ENCODE assay signal across 1 cellular context in genomic region chr3:188782725-188783124, GRCh38.
TF ChIP-seq lines count a peak whose summit lies in the region.

No MANE protein-coding gene starts in this region.

TF ChIP-seq in SK-N-SH, 30 proteins besides CTCF, POLR2A, EP300 and RAD21 (continued from another document):
- TF ChIP-seq, protein P1, sequence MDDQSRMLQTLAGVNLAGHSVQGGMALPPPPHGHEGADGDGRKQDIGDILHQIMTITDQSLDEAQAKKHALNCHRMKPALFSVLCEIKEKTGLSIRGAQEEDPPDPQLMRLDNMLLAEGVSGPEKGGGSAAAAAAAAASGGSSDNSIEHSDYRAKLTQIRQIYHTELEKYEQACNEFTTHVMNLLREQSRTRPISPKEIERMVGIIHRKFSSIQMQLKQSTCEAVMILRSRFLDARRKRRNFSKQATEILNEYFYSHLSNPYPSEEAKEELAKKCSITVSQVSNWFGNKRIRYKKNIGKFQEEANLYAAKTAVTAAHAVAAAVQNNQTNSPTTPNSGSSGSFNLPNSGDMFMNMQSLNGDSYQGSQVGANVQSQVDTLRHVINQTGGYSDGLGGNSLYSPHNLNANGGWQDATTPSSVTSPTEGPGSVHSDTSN (IDR thresholded peaks at IDR 0.05) = no peak
- TF ChIP-seq, protein P2, sequence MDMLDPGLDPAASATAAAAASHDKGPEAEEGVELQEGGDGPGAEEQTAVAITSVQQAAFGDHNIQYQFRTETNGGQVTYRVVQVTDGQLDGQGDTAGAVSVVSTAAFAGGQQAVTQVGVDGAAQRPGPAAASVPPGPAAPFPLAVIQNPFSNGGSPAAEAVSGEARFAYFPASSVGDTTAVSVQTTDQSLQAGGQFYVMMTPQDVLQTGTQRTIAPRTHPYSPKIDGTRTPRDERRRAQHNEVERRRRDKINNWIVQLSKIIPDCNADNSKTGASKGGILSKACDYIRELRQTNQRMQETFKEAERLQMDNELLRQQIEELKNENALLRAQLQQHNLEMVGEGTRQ (IDR thresholded peaks at IDR 0.05; ENCODE audit: borderline replicate concordance, low read depth, low read length) = no peak
- TF ChIP-seq RFX5 (IDR thresholded peaks at IDR 0.05; ENCODE audit: low read length) (no peak), FOSL2 (IDR thresholded peaks at IDR 0.05; ENCODE audit: borderline replicate concordance, low read depth) (no peak)
